In genomic region chr1:208061118-208061517, GRCh38 we compare ENCODE assay signal across 6 cellular contexts.
"Had no signal": no experiment of that assay in that cellular context is flagged by ENCODE, and none has a peak within 500 bp of the region (broad histone marks: within the 10 kb centered on the region; RNA-seq: fewer than 3 reads in every experiment).

No MANE protein-coding gene starts in this region.

- H3K4me3 Mint-ChIP-seq: GM23338, H9, HFFc6 had no signal

- H3K27ac Mint-ChIP-seq: GM23338, H9, HFFc6 had no signal

- ATAC-seq: GM23338, K562 had no signal

- H3K4me3 ChIP-seq: GM23338, K562 had no signal

- H3K9me3 Mint-ChIP-seq: GM23338, H9, HFFc6 had no signal

- DNase-seq: H9, HCEC 1CT, HFFc6, IMR-90 had no signal
